In genomic region chr3:31908391-31909097, GRCh38 we compare ENCODE assay signal across 1 cellular context.
TF ChIP-seq lines count a peak whose summit lies in the region.

No MANE protein-coding gene starts in this region.

TF ChIP-seq in IMR-90, 13 proteins besides CTCF, POLR2A, EP300 and RAD21 (continued from another document):
- TF ChIP-seq USF2 (IDR thresholded peaks at IDR 0.05; ENCODE audit: low read depth, low read length) = no peak
- no peak for TF ChIP-seq RFX5 (IDR thresholded peaks at IDR 0.05; ENCODE audit: low read depth, low read length)
